ENCODE assay signal across 1 cellular context in genomic region chr4:101555341-101555880, GRCh38.
TF ChIP-seq lines count a peak whose summit lies in the region.

No MANE protein-coding gene starts in this region.

TF ChIP-seq in GM23338, 12 proteins besides CTCF, POLR2A, EP300 and RAD21 (continued from another document):
- TF ChIP-seq, protein P1, sequence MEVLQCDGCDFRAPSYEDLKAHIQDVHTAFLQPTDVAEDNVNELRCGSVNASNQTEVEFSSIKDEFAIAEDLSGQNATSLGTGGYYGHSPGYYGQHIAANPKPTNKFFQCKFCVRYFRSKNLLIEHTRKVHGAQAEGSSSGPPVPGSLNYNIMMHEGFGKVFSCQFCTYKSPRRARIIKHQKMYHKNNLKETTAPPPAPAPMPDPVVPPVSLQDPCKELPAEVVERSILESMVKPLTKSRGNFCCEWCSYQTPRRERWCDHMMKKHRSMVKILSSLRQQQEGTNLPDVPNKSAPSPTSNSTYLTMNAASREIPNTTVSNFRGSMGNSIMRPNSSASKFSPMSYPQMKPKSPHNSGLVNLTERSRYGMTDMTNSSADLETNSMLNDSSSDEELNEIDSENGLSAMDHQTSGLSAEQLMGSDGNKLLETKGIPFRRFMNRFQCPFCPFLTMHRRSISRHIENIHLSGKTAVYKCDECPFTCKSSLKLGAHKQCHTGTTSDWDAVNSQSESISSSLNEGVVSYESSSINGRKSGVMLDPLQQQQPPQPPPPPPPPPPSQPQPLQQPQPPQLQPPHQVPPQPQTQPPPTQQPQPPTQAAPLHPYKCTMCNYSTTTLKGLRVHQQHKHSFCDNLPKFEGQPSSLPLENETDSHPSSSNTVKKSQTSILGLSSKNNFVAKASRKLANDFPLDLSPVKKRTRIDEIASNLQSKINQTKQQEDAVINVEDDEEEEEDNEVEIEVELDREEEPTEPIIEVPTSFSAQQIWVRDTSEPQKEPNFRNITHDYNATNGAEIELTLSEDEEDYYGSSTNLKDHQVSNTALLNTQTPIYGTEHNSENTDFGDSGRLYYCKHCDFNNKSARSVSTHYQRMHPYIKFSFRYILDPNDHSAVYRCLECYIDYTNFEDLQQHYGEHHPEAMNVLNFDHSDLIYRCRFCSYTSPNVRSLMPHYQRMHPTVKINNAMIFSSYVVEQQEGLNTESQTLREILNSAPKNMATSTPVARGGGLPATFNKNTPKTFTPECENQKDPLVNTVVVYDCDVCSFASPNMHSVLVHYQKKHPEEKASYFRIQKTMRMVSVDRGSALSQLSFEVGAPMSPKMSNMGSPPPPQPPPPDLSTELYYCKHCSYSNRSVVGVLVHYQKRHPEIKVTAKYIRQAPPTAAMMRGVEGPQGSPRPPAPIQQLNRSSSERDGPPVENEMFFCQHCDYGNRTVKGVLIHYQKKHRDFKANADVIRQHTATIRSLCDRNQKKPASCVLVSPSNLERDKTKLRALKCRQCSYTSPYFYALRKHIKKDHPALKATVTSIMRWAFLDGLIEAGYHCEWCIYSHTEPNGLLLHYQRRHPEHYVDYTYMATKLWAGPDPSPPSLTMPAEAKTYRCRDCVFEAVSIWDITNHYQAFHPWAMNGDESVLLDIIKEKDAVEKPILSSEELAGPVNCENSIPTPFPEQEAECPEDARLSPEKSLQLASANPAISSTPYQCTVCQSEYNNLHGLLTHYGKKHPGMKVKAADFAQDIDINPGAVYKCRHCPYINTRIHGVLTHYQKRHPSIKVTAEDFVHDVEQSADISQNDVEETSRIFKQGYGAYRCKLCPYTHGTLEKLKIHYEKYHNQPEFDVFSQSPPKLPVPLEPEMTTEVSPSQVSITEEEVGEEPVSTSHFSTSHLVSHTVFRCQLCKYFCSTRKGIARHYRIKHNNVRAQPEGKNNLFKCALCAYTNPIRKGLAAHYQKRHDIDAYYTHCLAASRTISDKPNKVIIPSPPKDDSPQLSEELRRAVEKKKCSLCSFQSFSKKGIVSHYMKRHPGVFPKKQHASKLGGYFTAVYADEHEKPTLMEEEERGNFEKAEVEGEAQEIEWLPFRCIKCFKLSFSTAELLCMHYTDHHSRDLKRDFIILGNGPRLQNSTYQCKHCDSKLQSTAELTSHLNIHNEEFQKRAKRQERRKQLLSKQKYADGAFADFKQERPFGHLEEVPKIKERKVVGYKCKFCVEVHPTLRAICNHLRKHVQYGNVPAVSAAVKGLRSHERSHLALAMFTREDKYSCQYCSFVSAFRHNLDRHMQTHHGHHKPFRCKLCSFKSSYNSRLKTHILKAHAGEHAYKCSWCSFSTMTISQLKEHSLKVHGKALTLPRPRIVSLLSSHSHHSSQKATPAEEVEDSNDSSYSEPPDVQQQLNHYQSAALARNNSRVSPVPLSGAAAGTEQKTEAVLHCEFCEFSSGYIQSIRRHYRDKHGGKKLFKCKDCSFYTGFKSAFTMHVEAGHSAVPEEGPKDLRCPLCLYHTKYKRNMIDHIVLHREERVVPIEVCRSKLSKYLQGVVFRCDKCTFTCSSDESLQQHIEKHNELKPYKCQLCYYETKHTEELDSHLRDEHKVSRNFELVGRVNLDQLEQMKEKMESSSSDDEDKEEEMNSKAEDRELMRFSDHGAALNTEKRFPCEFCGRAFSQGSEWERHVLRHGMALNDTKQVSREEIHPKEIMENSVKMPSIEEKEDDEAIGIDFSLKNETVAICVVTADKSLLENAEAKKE (CRISPR knock-in tag; IDR thresholded peaks at IDR 0.05), result no peak
- no peak for TF ChIP-seq ZNF114 (CRISPR knock-in tag; IDR thresholded peaks at IDR 0.05)
- no peak for TF ChIP-seq CREB1 (CRISPR knock-in tag; IDR thresholded peaks at IDR 0.05; ENCODE audit: low read depth)
- no peak for TF ChIP-seq EZH2phosphoT487 (IDR thresholded peaks at IDR 0.05; ENCODE audit: unreplicated experiment)
- TF ChIP-seq NANOG (IDR thresholded peaks at IDR 0.05; ENCODE audit: borderline replicate concordance), result no peak
- no peak for TF ChIP-seq POLR2AphosphoS5 (IDR thresholded peaks at IDR 0.05; ENCODE audit: low read depth)
- no peak for TF ChIP-seq EZH2 (IDR thresholded peaks at IDR 0.05; ENCODE audit: low read depth, unreplicated experiment)
TF ChIP-seq in GM23338: peak in this region for 0.
